8 cellular contexts compared by ENCODE assay signal in genomic region chr15:88912500-88912921, GRCh38. TPM values are rescaled to one million over a fixed set of nuclear protein-coding genes. Genes with fewer than 3 reads are reported as not detected.
A peak's percentile ranks its signal among the peaks of the same experiment; 100 is the strongest.
DNase-seq lines count a peak whose midpoint lies in the region; ATAC-seq and TF ChIP-seq lines count a peak whose summit lies in the region.

No MANE protein-coding gene starts in this region.

- H3K4me3 ChIP-seq in WI38 (ENCODE audit: low read depth, low read length) (peak overlapping the region; percentile 90), heart left ventricle (peak overlapping the region; percentile 61 to 94 (median 83))

- H3K27me3 ChIP-seq in heart left ventricle: no peaks in the 10 kb centered on the region

- H3K36me3 Mint-ChIP-seq in progenitor cell of endocrine pancreas (ENCODE audit: insufficient read depth): peaks cover 18% of the 10 kb centered on the region

- no peaks in the 10 kb centered on the region for H3K27me3 Mint-ChIP-seq in progenitor cell of endocrine pancreas

- peak overlapping the region; percentile 84 to 98 (median 92) for H3K27ac ChIP-seq in heart left ventricle

- no peak for TF ChIP-seq POLR2A in heart left ventricle (IDR thresholded peaks at IDR 0.05)

- DNase-seq in GM13976 (ENCODE audit: low spot score): peak; percentile 33
- DNase-seq in heart left ventricle: peak in 3 of 5 donors; percentile 67 to 79 (median 69)
- DNase-seq in progenitor cell of endocrine pancreas (ENCODE audit: low spot score, unreplicated experiment): no peak
- DNase-seq in GM19238 (ENCODE audit: insufficient read length, low spot score): no peak
- no peak for DNase-seq in UCSD-AML1 (lab: John Stamatoyannopoulos, UW; ENCODE audit: unreplicated experiment)
- DNase-seq in COLO668 (lab: John Stamatoyannopoulos, UW; ENCODE audit: unreplicated experiment): no peak

- 0 to 7% (median 1%) methylated on average over 11 to 20 of the region's 20 CpGs for WGBS in heart left ventricle, 4 donors

- intact Hi-C loops in heart left ventricle (cut with DNase I): loop anchor here in 1 of 10 donors (5.0 to 10.0 kb wide), 2 partner anchors 70 to 422 kb away; partner anchors contain the start of gene POLG

- ATAC-seq in heart left ventricle (peak; percentile 12 to 57 (median 31)), GM21447 (IDR thresholded peaks at IDR 0.05; ENCODE audit: unreplicated experiment) (no peak)

- peaks cover 0 to 29% (median 26%) of the 10 kb centered on the region in 9 donors for H3K36me3 ChIP-seq in heart left ventricle

- peaks cover 35% of the 10 kb centered on the region for H3K4me1 Mint-ChIP-seq in progenitor cell of endocrine pancreas (ENCODE audit: low read depth)

- TF ChIP-seq CTCF in GM13976 (IDR thresholded peaks at IDR 0.05; ENCODE audit: borderline replicate concordance, control extremely low read depth, extremely low read depth, insufficient read depth, missing control alignments) (no peak), WI38 (IDR thresholded peaks at IDR 0.05; ENCODE audit: low read depth, low read length) (no peak), heart left ventricle (IDR thresholded peaks at IDR 0.05) (no peak), progenitor cell of endocrine pancreas (IDR thresholded peaks at IDR 0.05; ENCODE audit: unreplicated experiment) (no peak)

- peak overlapping the region; percentile 88 for H3K27ac Mint-ChIP-seq in progenitor cell of endocrine pancreas

- no peaks in the 10 kb centered on the region for H3K9me3 Mint-ChIP-seq in progenitor cell of endocrine pancreas (ENCODE audit: low read depth)

- peaks cover 3 to 60% (median 42%) of the 10 kb centered on the region in 12 donors for H3K4me1 ChIP-seq in heart left ventricle

- H3K4me3 Mint-ChIP-seq in progenitor cell of endocrine pancreas (ENCODE audit: low read depth): peak overlapping the region; percentile 88

- H3K9me3 ChIP-seq in heart left ventricle: no peaks in the 10 kb centered on the region

- in situ Hi-C loops in GM13976 (cut with MboI; ENCODE audit: low sequenced_read_pairs, unreplicated experiment): no loop called here

RNA-seq across cellular contexts. Expression of gene MFGE8, which starts 0.7 kb away (rescaled TPM):
- total RNA-seq in heart left ventricle (100 to 1,000 TPM; 352 to 732 (median 556) TPM), progenitor cell of endocrine pancreas (297 and 309 TPM in 2 replicates)
- polyA plus RNA-seq in heart left ventricle: 100 to 1,000 TPM; 386 to 639 TPM

RNA-seq across cellular contexts. Expression of gene HAPLN3, which starts 17.2 kb away (rescaled TPM):
- total RNA-seq in heart left ventricle: 10 to 100 TPM in 1 of 9 donors, 1 to 10 TPM in 8; 1.2 to 32.9 (median 3.3) TPM
- 1 to 10 TPM; 1.5 to 6.8 TPM for polyA plus RNA-seq in heart left ventricle
- total RNA-seq in progenitor cell of endocrine pancreas: 6.2 and 8.4 TPM in 2 replicates

Comparison
In these comparisons a context has a peak if more than half of its experiments do, and no peak if none do; other contexts are left out.
1. DNase-seq: peak in GM13976 (single experiment) and heart left ventricle (3 of 5); none in progenitor cell of endocrine pancreas (single experiment), GM19238 (single experiment), UCSD-AML1 (single experiment) and COLO668 (single experiment).